Comparison of ENCODE assay signal across 8 cellular contexts in genomic region chr14:50064993-50065392, GRCh38. TPM values are rescaled to one million over a fixed set of nuclear protein-coding genes. Genes with fewer than 3 reads are reported as not detected.
DNase-seq lines count a peak whose midpoint lies in the region; ATAC-seq, FAIRE-seq and TF ChIP-seq lines count a peak whose summit lies in the region.

No MANE protein-coding gene starts in this region.

- H3K36me3 Mint-ChIP-seq in activated naive CD8-positive, alpha-beta T cell treated with anti-CD3 and anti-CD28 coated beads, Interleukin-2, amount 10 ng/mL, durations not matched to agents 7 days and 5 days = peaks cover 27% of the 10 kb centered on the region

- peak; percentile 79 for DNase-seq in RPMI7951 (ENCODE audit: low read depth)
- DNase-seq in activated naive CD8-positive, alpha-beta T cell treated with anti-CD3 and anti-CD28 coated beads, Interleukin-2, amount 10 ng/mL, durations not matched to agents 7 days and 5 days = no peak
- DNase-seq in sciatic nerve (ENCODE audit: low spot score) = no peak
- no peak for DNase-seq in NCI-H2107 treated with DMSO at 0.1 percent for 48 hours (lab: John Stamatoyannopoulos, UW; ENCODE audit: unreplicated experiment)
- DNase-seq in retina = no peak
- no peak for DNase-seq in D721Med (ENCODE audit: insufficient read length, low spot score)

- H3K9me3 Mint-ChIP-seq in activated naive CD8-positive, alpha-beta T cell treated with anti-CD3 and anti-CD28 coated beads, Interleukin-2, amount 10 ng/mL, durations not matched to agents 7 days and 5 days = no peaks in the 10 kb centered on the region

- TF ChIP-seq CTCF in D721Med (IDR thresholded peaks at IDR 0.05; ENCODE audit: insufficient read depth, missing control alignments) = no peak

- FAIRE-seq in D721Med (lab: Jason Lieb, UNC) = no peak

- H3K27ac Mint-ChIP-seq in activated naive CD8-positive, alpha-beta T cell treated with anti-CD3 and anti-CD28 coated beads, Interleukin-2, amount 10 ng/mL, durations not matched to agents 7 days and 5 days = peak overlapping the region; percentile 100

- peak; percentile 69 for ATAC-seq in GM18870 (IDR thresholded peaks at IDR 0.05; ENCODE audit: unreplicated experiment)
- peak; percentile 68 for ATAC-seq in HG02938 (IDR thresholded peaks at IDR 0.05; ENCODE audit: unreplicated experiment)
- peak; percentile 63 for ATAC-seq in activated naive CD8-positive, alpha-beta T cell treated with anti-CD3 and anti-CD28 coated beads, Interleukin-2, amount 10 ng/mL, durations not matched to agents 7 days and 5 days (ENCODE audit: low read depth)
- ATAC-seq in sciatic nerve = peak; percentile 53

- intact Hi-C loops in sciatic nerve (cut with DNase I) = no loop called here

- H3K27me3 Mint-ChIP-seq in activated naive CD8-positive, alpha-beta T cell treated with anti-CD3 and anti-CD28 coated beads, Interleukin-2, amount 10 ng/mL, durations not matched to agents 7 days and 5 days = no peaks in the 10 kb centered on the region

- peaks cover 72% of the 10 kb centered on the region for H3K4me1 Mint-ChIP-seq in activated naive CD8-positive, alpha-beta T cell treated with anti-CD3 and anti-CD28 coated beads, Interleukin-2, amount 10 ng/mL, durations not matched to agents 7 days and 5 days

- peak overlapping the region; percentile 68 for H3K4me3 Mint-ChIP-seq in activated naive CD8-positive, alpha-beta T cell treated with anti-CD3 and anti-CD28 coated beads, Interleukin-2, amount 10 ng/mL, durations not matched to agents 7 days and 5 days

- POLR2A ChIA-PET in activated naive CD8-positive, alpha-beta T cell treated with anti-CD3 and anti-CD28 coated beads, Interleukin-2, amount 10 ng/mL, durations not matched to agents 7 days and 5 days (lab: Charles Lee) = interaction anchor here (0.9 to 8.0 kb wide), 14 partner anchors 17 to 203 kb away, joined by 3 to 239 read pairs (median 7); partner anchors contain the start of genes ARF6 and VCPKMT

RNA-seq across cellular contexts. Expression of gene VCPKMT, which starts 51.4 kb away (rescaled TPM):
- total RNA-seq in RPMI7951 (2014; rRNA removed; shearing (Covaris generic)) = 9.5 and 10.0 TPM in 2 replicates
- total RNA-seq in activated naive CD8-positive, alpha-beta T cell treated with anti-CD3 and anti-CD28 coated beads, Interleukin-2, amount 10 ng/mL, durations not matched to agents 7 days and 5 days = 10 to 100 TPM; 12.9 to 14.9 TPM
- 6.7 TPM for total RNA-seq in sciatic nerve
